ENCODE assay signal across 15 cellular contexts in the genomic region with DNA sequence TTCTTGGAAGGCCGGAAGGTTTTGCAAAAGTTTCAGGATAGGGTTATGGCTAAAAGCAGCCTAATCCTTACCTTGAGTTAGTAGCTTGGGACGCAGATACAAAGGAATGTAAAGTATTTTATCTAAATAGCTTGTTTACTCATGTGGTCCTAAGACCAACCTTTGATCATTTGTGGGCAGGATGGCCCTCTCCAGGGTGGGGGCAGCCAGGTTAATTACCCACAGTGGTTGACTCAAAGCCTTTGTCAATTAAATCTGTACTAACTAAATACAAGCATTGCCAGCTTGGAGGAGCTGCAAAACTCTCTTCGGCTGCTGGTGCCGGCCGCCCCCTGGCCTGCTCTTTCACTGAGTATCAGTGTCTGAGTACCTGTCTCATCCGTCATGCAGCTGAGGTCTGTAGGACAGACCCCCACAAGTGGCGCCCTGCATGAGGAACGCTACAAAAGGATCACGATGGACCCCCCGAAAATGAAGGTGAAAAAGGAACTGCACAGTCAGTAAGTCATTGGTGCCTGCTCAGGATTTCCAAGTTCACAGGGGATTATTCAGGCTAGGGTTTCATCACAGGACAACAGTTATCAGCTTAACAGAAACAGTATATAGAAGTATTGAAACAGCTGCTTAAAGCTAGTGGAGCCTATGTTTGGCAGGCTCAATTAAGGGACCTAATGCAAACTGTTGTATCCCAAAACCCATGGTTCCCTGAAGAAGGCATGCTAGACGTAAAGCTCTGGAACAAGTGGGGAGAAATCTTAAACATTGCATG.
"Had no signal": no experiment of that assay in that cellular context is flagged by ENCODE, and none has a peak within 500 bp of the region (broad histone marks: within the 10 kb centered on the region; RNA-seq: fewer than 3 reads in every experiment).

No MANE protein-coding gene starts in this region.

- H3K4me1 Mint-ChIP-seq: activated naive CD8-positive, alpha-beta T cell treated with anti-CD3 and anti-CD28 coated beads for 36 hours; central memory CD8-positive, alpha-beta T cell; natural killer cell; stimulated activated naive B cell treated with anti-CD40 and anti-IgM and Interleukin-4, amounts not matched to agents 10 μg/mL and 1 μg/mL and 100 μg/mL, for 72 hours had no signal

- H3K27me3 ChIP-seq: brain microvascular endothelial cell, esophagus squamous epithelium, thyroid gland had no signal

- H3K27ac Mint-ChIP-seq: activated naive CD8-positive, alpha-beta T cell treated with anti-CD3 and anti-CD28 coated beads for 36 hours; activated T-helper 1 cell treated with anti-CD3 and anti-CD28 coated beads, Interleukin-12 subunit alpha, Interleukin-12 subunit beta, Interleukin-2, Interleukin-4 antibody, amounts not matched to agents 30 ng/mL and 10 ng/mL and 1 ng/mL, durations not matched to agents 14 hours and 24 hours and 36 hours; natural killer cell; stimulated activated naive B cell treated with anti-CD40 and anti-IgM and Interleukin-4, amounts not matched to agents 10 μg/mL and 1 μg/mL and 100 μg/mL, for 72 hours; T-helper 2 cell treated with Interferon-gamma antibody and Interleukin-4, amounts not matched to agents 5 μg/mL and 100 μg/mL, for 36 hours had no signal

- H3K9me3 ChIP-seq: thyroid gland had no signal

- H3K27ac ChIP-seq: brain microvascular endothelial cell, coronary artery, esophagus squamous epithelium, left ventricle myocardium inferior, thyroid gland had no signal

- H3K4me3 Mint-ChIP-seq: activated naive CD8-positive, alpha-beta T cell treated with anti-CD3 and anti-CD28 coated beads for 36 hours; activated T-helper 1 cell treated with anti-CD3 and anti-CD28 coated beads, Interleukin-12 subunit alpha, Interleukin-12 subunit beta, Interleukin-2, Interleukin-4 antibody, amounts not matched to agents 30 ng/mL and 10 ng/mL and 1 ng/mL, durations not matched to agents 14 hours and 24 hours and 36 hours; central memory CD8-positive, alpha-beta T cell; natural killer cell; stimulated activated naive B cell treated with anti-CD40 and anti-IgM and Interleukin-4, amounts not matched to agents 10 μg/mL and 1 μg/mL and 100 μg/mL, for 72 hours; T-helper 2 cell treated with Interferon-gamma antibody and Interleukin-4, amounts not matched to agents 5 μg/mL and 100 μg/mL, for 36 hours had no signal

- ATAC-seq: natural killer cell; stimulated activated naive B cell treated with anti-CD40 and anti-IgM and Interleukin-4, amounts not matched to agents 10 μg/mL and 1 μg/mL and 100 μg/mL, for 72 hours had no signal

- H3K36me3 ChIP-seq: brain microvascular endothelial cell, esophagus squamous epithelium, left ventricle myocardium inferior, thyroid gland had no signal

- DNase-seq: activated CD4-positive, CD25-positive, alpha-beta regulatory T cell treated with anti-CD3 and anti-CD28 coated beads, Interleukin-2, amount 50 U/mL, for 72 hours; activated naive CD8-positive, alpha-beta T cell treated with anti-CD3 and anti-CD28 coated beads for 36 hours; amygdala; brain microvascular endothelial cell; effector CD4-positive, alpha-beta T cell; esophagus squamous epithelium; left ventricle myocardium inferior; natural killer cell; stimulated activated CD4-positive, alpha-beta T cell treated with anti-CD3 and anti-CD28 coated beads, Interleukin-4, amount 100 ng/mL, for 1 hour; stimulated activated naive B cell treated with anti-CD40 and anti-IgM and Interleukin-4, amounts not matched to agents 10 μg/mL and 1 μg/mL and 100 μg/mL, for 72 hours; thyroid gland had no signal

- H3K4me1 ChIP-seq: esophagus squamous epithelium, left ventricle myocardium inferior, thyroid gland had no signal

- H3K4me3 ChIP-seq: coronary artery, esophagus squamous epithelium, left ventricle myocardium inferior, thyroid gland had no signal

- H3K36me3 Mint-ChIP-seq: activated naive CD8-positive, alpha-beta T cell treated with anti-CD3 and anti-CD28 coated beads for 36 hours; natural killer cell had no signal
